Comparison of ENCODE assay signal across 8 cellular contexts in the genomic region with DNA sequence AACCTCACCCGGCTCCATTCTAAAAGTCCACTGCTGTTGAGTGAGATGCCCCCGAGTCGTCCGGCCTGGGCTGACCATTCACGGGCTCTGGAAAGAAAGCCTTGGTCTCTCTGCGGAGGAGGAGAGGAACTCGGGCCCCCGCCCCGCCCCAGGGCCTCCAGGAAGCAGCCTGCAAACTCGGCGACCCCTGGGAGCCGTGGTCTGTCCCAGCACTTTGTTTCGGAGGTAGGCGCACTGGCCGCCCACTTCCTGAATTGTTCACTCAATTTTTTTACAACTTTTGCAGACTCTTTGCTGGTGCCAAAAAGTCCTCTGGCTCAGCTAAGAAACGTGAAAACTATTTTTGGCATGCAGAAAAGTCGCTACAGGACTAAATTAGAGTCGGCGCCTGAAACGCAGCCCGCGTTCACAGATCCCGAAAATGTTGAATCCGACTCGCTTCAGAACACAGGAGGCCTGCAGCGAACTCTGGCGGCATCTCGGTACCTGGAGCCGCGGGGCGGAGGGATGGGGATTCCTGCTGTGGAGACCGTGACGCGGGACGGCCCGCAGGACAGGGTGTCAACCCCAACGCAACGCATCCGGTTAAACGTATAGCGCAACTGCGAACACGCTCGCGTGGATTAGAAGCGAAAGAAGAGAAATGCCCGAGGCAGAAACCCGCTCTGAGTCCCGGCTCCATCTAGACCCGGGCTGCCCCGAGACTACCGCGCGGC. TPM values are rescaled to one million over a fixed set of nuclear protein-coding genes. Genes with fewer than 3 reads are reported as not detected.
DNase-seq lines count a peak whose midpoint lies in the region; ATAC-seq lines count a peak whose summit lies in the region.

No MANE protein-coding gene starts in this region.

- H3K36me3 ChIP-seq in SJSA1 (peaks cover 21% of the 10 kb centered on the region), duodenal mucosa (ENCODE audit: control insufficient read depth in 1 of 2, insufficient read depth in 2 of 2, low read length in 2 of 2) (no peaks in the 10 kb centered on the region)

- no peak overlapping the region for H3K9ac ChIP-seq in duodenal mucosa (ENCODE audit: low read depth in 1 of 2, low read length in 2 of 2)

- H3K4me1 ChIP-seq in SJSA1 (replicated peaks): peaks cover 63% of the 10 kb centered on the region
- peaks cover 0 to 2% of the 10 kb centered on the region in 2 donors for H3K4me1 ChIP-seq in duodenal mucosa (ENCODE audit: control insufficient read depth in 1 of 2, insufficient read depth in 2 of 2, low read length in 2 of 2)

- H3K27ac ChIP-seq in SJSA1 (peak overlapping the region; percentile 85), duodenal mucosa (ENCODE audit: low read depth, low read length) (peak overlapping the region; percentile 66)

- H3K27me3 ChIP-seq in SJSA1 (replicated peaks) (no peaks in the 10 kb centered on the region), duodenal mucosa (ENCODE audit: control insufficient read depth in 1 of 2, insufficient read depth in 2 of 2, low read length in 2 of 2) (peaks cover 0 to 6% of the 10 kb centered on the region in 2 donors)

- ATAC-seq in HG03521 (IDR thresholded peaks at IDR 0.05; ENCODE audit: unreplicated experiment): no peak

- H3K9me3 ChIP-seq in SJSA1 (replicated peaks) (no peaks in the 10 kb centered on the region), duodenal mucosa (ENCODE audit: control insufficient read depth in 1 of 2, low read length in 2 of 2) (no peaks in the 10 kb centered on the region)

- DNase-seq in ELF-1 (ENCODE audit: low read depth, low spot score): peak; percentile 85
- peak; percentile 85 to 86 for DNase-seq in SJSA1 (ENCODE audit: low read depth in 1 of 2, low spot score in 2 of 2)
- DNase-seq in left kidney (ENCODE audit: low read depth, low spot score): peak; percentile 97
- peak in 2 of 3 donors; percentile 5 to 9 for DNase-seq in stimulated activated CD4-positive, alpha-beta T cell treated with anti-CD3 and anti-CD28 coated beads, TNF-alpha, amount 100 ng/mL, for 48 hours (ENCODE audit: low read depth in 3 of 3)
- no peak for DNase-seq in SHP77 (lab: John Stamatoyannopoulos, UW)
- DNase-seq in GM19240 (ENCODE audit: insufficient read length, low spot score): no peak

- H3K4me3 ChIP-seq in SJSA1 (peak overlapping the region; percentile 95), duodenal mucosa (ENCODE audit: low read depth in 1 of 2, low read length in 2 of 2) (peak overlapping the region; percentile 37 to 40)

RNA-seq across cellular contexts. Expression of a gene that starts 1.5 kb away (rescaled TPM):
- total RNA-seq in SJSA1 (2014; rRNA removed; shearing (Covaris generic)): 199 and 310 TPM in 2 replicates

Comparison
In these comparisons a context has a peak if more than half of its experiments do, and no peak if none do; other contexts are left out.
1. DNase-seq: peak in ELF-1 (single experiment), SJSA1 (2 of 2), left kidney (single experiment) and stimulated activated CD4-positive, alpha-beta T cell treated with anti-CD3 and anti-CD28 coated beads, TNF-alpha, amount 100 ng/mL, for 48 hours (2 of 3); none in SHP77 (0 of 2) and GM19240 (single experiment).